Comparison of ENCODE assay signal across 8 cellular contexts in genomic region chr20:13788167-13788834, GRCh38. TPM values are rescaled to one million over a fixed set of nuclear protein-coding genes. Genes with fewer than 3 reads are reported as not detected.
DNase-seq lines count a peak whose midpoint lies in the region; ATAC-seq and TF ChIP-seq lines count a peak whose summit lies in the region.

No MANE protein-coding gene starts in this region.

- no peak overlapping the region for H4K91ac ChIP-seq in trophoblast cell (ENCODE audit: low read depth, low read length)

- H4K8ac ChIP-seq in trophoblast cell (ENCODE audit: low read depth, low read length): no peak overlapping the region

- H3K4ac ChIP-seq in trophoblast cell (ENCODE audit: low read depth, low read length): no peak overlapping the region

- no peak overlapping the region for H3K27ac ChIP-seq in left ventricle myocardium inferior (replicated peaks)
- H3K27ac ChIP-seq in VCaP: no peak overlapping the region
- no peak overlapping the region for H3K27ac ChIP-seq in trophoblast cell (ENCODE audit: low read depth, low read length)

- CTCF ChIA-PET in HEK293T (lab: Yijun Ruan, JAX): interaction anchor here (0.7 kb wide), 1 partner anchor 11 kb away, joined by 3 read pairs; no protein-coding TSS in a partner anchor

- H3K23ac ChIP-seq in trophoblast cell (ENCODE audit: low read length): no peak overlapping the region

- H3K14ac ChIP-seq in trophoblast cell (ENCODE audit: low read length): no peak overlapping the region

- H2AFZ ChIP-seq in trophoblast cell (ENCODE audit: insufficient read depth, low read length, poor library complexity): no peak overlapping the region

- no peak overlapping the region for H3K9ac ChIP-seq in trophoblast cell (ENCODE audit: low read length)

- H3K79me1 ChIP-seq in trophoblast cell (ENCODE audit: low read length): peaks cover 4% of the 10 kb centered on the region

- no peak overlapping the region for H2AK5ac ChIP-seq in trophoblast cell (ENCODE audit: low read length)

- no peak overlapping the region for H3K18ac ChIP-seq in trophoblast cell (ENCODE audit: low read length)

- no peak overlapping the region for H3K4me2 ChIP-seq in trophoblast cell (ENCODE audit: low read length)

- no peak for DNase-seq in left ventricle myocardium inferior
- DNase-seq in left cardiac atrium: no peak
- peak; percentile 54 for DNase-seq in HEK293T (ENCODE audit: extremely low spot score)
- DNase-seq in NCI-H1694 (lab: John Stamatoyannopoulos, UW): peak; percentile 20
- DNase-seq in epithelial cell of proximal tubule (ENCODE audit: low read depth): no peak
- peak; percentile 42 to 69 for DNase-seq in trophoblast cell

- H3K79me2 ChIP-seq in trophoblast cell (ENCODE audit: control insufficient read depth, insufficient read depth, low read length, poor library complexity): peaks cover 6% of the 10 kb centered on the region

- peak; percentile 58 for TF ChIP-seq CTCF in left ventricle myocardium inferior (IDR thresholded peaks at IDR 0.05; ENCODE audit: borderline replicate concordance)
- peak; percentile 82 for TF ChIP-seq CTCF in VCaP (conservative IDR thresholded peaks at IDR 0.05)
- peak; percentile 74 for TF ChIP-seq CTCF in epithelial cell of proximal tubule (conservative IDR thresholded peaks at IDR 0.05; ENCODE audit: low read depth, low read length)

- H3K27me3 ChIP-seq in left ventricle myocardium inferior (ENCODE audit: low read depth) (no peaks in the 10 kb centered on the region), trophoblast cell (ENCODE audit: insufficient read depth, low read length) (no peaks in the 10 kb centered on the region)

- intact Hi-C loops in left ventricle myocardium inferior (cut with micrococcal nuclease): no loop called here
- intact Hi-C loops in left cardiac atrium (cut with DNase I): no loop called here

- H3K9me3 ChIP-seq in left ventricle myocardium inferior (replicated peaks): no peaks in the 10 kb centered on the region
- no peaks in the 10 kb centered on the region for H3K9me3 ChIP-seq in trophoblast cell (ENCODE audit: insufficient read depth, low read depth, low read length)

- no peak overlapping the region for H2BK12ac ChIP-seq in trophoblast cell (ENCODE audit: low read length)

- POLR2A ChIA-PET in HEK293T (lab: Yijun Ruan, JAX): no interaction called here

- no CpG with 5 or more reads among the region's 1 CpG for WGBS in trophoblast cell (ENCODE audit: extremely low coverage, insufficient coverage, insufficient read length)

- H2BK120ac ChIP-seq in trophoblast cell (ENCODE audit: insufficient read depth, low read length, poor library complexity): no peak overlapping the region

- H2BK5ac ChIP-seq in trophoblast cell (ENCODE audit: low read depth, low read length, poor library complexity): no peak overlapping the region

- H3K36me3 ChIP-seq in left ventricle myocardium inferior (peaks cover 57% of the 10 kb centered on the region), trophoblast cell (ENCODE audit: control insufficient read depth in 1 of 2, insufficient read depth in 2 of 2, low read length in 2 of 2) (peaks cover 0 to 22% of the 10 kb centered on the region in 2 experiments)

- peaks cover 89% of the 10 kb centered on the region for H3K4me1 ChIP-seq in left ventricle myocardium inferior
- H3K4me1 ChIP-seq in trophoblast cell (ENCODE audit: control insufficient read depth in 1 of 2, insufficient read depth in 2 of 2, low read length in 2 of 2): peaks cover 0 to 7% of the 10 kb centered on the region in 2 experiments

- H3K4me3 ChIP-seq in left ventricle myocardium inferior (no peak overlapping the region), epithelial cell of proximal tubule (ENCODE audit: low read depth, low read length) (no peak overlapping the region), trophoblast cell (ENCODE audit: low read depth, low read length) (no peak overlapping the region)

- no peak overlapping the region for H4K12ac ChIP-seq in trophoblast cell (ENCODE audit: low read depth, low read length)

- ATAC-seq in left cardiac atrium (no peak), HG03571 (IDR thresholded peaks at IDR 0.05; ENCODE audit: unreplicated experiment) (no peak)

TF ChIP-seq in HEK293T, 16 proteins besides CTCF, POLR2A, EP300 and RAD21:
- TF ChIP-seq CTBP1 (IDR thresholded peaks at IDR 0.05; ENCODE audit: borderline replicate concordance) (no peak), ZNF384 (IDR thresholded peaks at IDR 0.05) (no peak), L3MBTL2 (conservative IDR thresholded peaks at IDR 0.05) (no peak), ELF4 (IDR thresholded peaks at IDR 0.05) (no peak), PKNOX1 (IDR thresholded peaks at IDR 0.05) (no peak)
TF ChIP-seq in HEK293T: peak in this region for 0.

RNA-seq across cellular contexts. Expression of gene NDUFAF5, which starts 3.5 kb away (rescaled TPM):
- total RNA-seq in left ventricle myocardium inferior: 60.2 TPM
- total RNA-seq in left cardiac atrium: 10 to 100 TPM; 46.4 to 67.6 TPM
- total RNA-seq in epithelial cell of proximal tubule: 21.4 and 23.8 TPM in 2 replicates
- 10.8 and 12.2 TPM in 2 replicates for polyA plus RNA-seq in trophoblast cell (2013)

RNA-seq across cellular contexts. Expression of gene ESF1, which starts 3.6 kb away (rescaled TPM):
- total RNA-seq in left ventricle myocardium inferior (15.5 TPM), left cardiac atrium (10 to 100 TPM; 11.6 to 18.7 TPM), epithelial cell of proximal tubule (11.6 and 13.4 TPM in 2 replicates)
- 14.4 and 14.5 TPM in 2 replicates for polyA plus RNA-seq in trophoblast cell (2013)

Comparison
In these comparisons a context has a peak if more than half of its experiments do, and no peak if none do; other contexts are left out.
1. DNase-seq: peak in HEK293T (single experiment), NCI-H1694 (single experiment) and trophoblast cell (2 of 2); none in left ventricle myocardium inferior (single experiment), left cardiac atrium (single experiment) and epithelial cell of proximal tubule (single experiment).
2. Peak in every context shown above with its lines, with median percentiles within 50 percentile points of each other: CTCF ChIP-seq.